In the genomic region with DNA sequence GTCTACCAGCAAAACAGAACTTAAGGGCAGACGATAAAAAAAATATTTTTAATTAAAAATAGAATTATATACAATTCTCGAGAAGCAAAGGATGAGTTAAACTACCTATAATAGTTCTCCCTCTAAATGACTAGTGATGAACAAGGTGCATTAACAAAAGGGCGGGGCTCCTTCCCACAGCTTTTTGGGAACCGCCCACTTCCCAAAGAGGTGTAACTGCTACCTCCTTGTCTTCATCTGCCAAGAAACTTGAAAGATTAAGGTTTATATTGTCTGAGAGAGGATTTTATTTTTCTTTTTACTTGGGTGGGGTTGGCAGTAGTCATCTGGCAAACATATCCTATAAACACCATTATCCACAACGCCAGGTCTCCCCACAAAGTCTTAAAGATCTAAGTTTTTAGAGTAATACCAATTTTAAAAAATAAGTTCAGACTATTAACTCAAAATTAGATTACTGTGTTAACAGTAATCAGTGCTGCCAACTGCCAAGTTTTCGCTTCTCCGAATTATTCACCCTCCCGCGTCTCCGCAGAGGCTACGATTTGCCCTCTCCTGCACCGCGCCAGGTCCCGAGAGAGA, we compare ENCODE assay signal across 8 cellular contexts. TPM values are rescaled to one million over a fixed set of nuclear protein-coding genes. Genes with fewer than 3 reads are reported as not detected.
DNase-seq lines count a peak whose midpoint lies in the region; ATAC-seq and TF ChIP-seq lines count a peak whose summit lies in the region.

No MANE protein-coding gene starts in this region.

- DNase-seq in heart right ventricle, result no peak
- no peak for DNase-seq in Right ventricle myocardium inferior (ENCODE audit: missing footprints)
- DNase-seq in naive thymus-derived CD4-positive, alpha-beta T cell, result peak in 1 of 9 donors; percentile 28
- no peak for DNase-seq in NCI-H446 (lab: John Stamatoyannopoulos, UW)
- no peak for DNase-seq in NCI-H2081 treated with DMSO at 0.1 percent for 48 hours (lab: John Stamatoyannopoulos, UW)
- DNase-seq in MV-4-11 (lab: John Stamatoyannopoulos, UW), result no peak

- H3K36me3 ChIP-seq in heart right ventricle (peaks cover 0 to 4% (median 0%) of the 10 kb centered on the region in 9 donors), endocrine pancreas (ENCODE audit: control insufficient read depth, insufficient read depth, low read length) (no peaks in the 10 kb centered on the region)
- H3K36me3 ChIP-seq in naive thymus-derived CD4-positive, alpha-beta T cell (ENCODE audit: control insufficient read depth in 2 of 3, insufficient read depth in 3 of 3, low read length in 3 of 3), result no peaks in the 10 kb centered on the region

- H3K27me3 ChIP-seq in heart right ventricle, result no peaks in the 10 kb centered on the region
- no peaks in the 10 kb centered on the region for H3K27me3 ChIP-seq in endocrine pancreas (ENCODE audit: control insufficient read depth, insufficient read depth, low read length)
- H3K27me3 ChIP-seq in naive thymus-derived CD4-positive, alpha-beta T cell (ENCODE audit: control insufficient read depth in 2 of 2, insufficient read depth in 2 of 2, low read length in 2 of 2), result no peaks in the 10 kb centered on the region

- peak overlapping the region; percentile 79 to 95 (median 92) for H3K27ac ChIP-seq in heart right ventricle
- H3K27ac ChIP-seq in naive thymus-derived CD4-positive, alpha-beta T cell (ENCODE audit: low read depth, low read length), result peak overlapping the region; percentile 77

- peak overlapping the region; percentile 60 to 92 (median 78) for H3K4me3 ChIP-seq in heart right ventricle
- peak overlapping the region; percentile 97 for H3K4me3 ChIP-seq in endocrine pancreas (ENCODE audit: control insufficient read depth, insufficient read depth, low read length)
- H3K4me3 ChIP-seq in naive thymus-derived CD4-positive, alpha-beta T cell (ENCODE audit: low read length), result peak overlapping the region; percentile 80

- peak overlapping the region; percentile 100 for H3K4me3 Mint-ChIP-seq in T-helper 1 cell treated with Interleukin-12 subunit alpha and Interleukin-12 subunit beta and Interleukin-4 antibody, amounts not matched to agents 30 μg/mL and 1 μg/mL, for 36 hours
- peak overlapping the region; percentile 85 to 99 (median 98) for H3K4me3 Mint-ChIP-seq in naive thymus-derived CD4-positive, alpha-beta T cell

- POLR2A ChIA-PET in naive thymus-derived CD4-positive, alpha-beta T cell (lab: Charles Lee), result interaction anchor here (0.7 kb wide), 1 partner anchor 9 kb away, joined by 3 read pairs; no protein-coding TSS in a partner anchor

- TF ChIP-seq CTCF in heart right ventricle (IDR thresholded peaks at IDR 0.05), result no peak

- H3K9ac ChIP-seq in endocrine pancreas (ENCODE audit: control insufficient read depth, insufficient read depth, low read length), result peak overlapping the region; percentile 93

- ATAC-seq in heart right ventricle, result peak in 4 of 8 donors; percentile 15 to 72 (median 29)
- ATAC-seq in Right ventricle myocardium inferior, result no peak
- no peak for ATAC-seq in naive thymus-derived CD4-positive, alpha-beta T cell

- peaks cover 7% of the 10 kb centered on the region for H3K36me3 Mint-ChIP-seq in T-helper 1 cell treated with Interleukin-12 subunit alpha and Interleukin-12 subunit beta and Interleukin-4 antibody, amounts not matched to agents 30 μg/mL and 1 μg/mL, for 36 hours (ENCODE audit: low read depth)
- peaks cover 0 to 5% (median 3%) of the 10 kb centered on the region in 5 donors for H3K36me3 Mint-ChIP-seq in naive thymus-derived CD4-positive, alpha-beta T cell

- peaks cover 24% of the 10 kb centered on the region for H3K4me1 Mint-ChIP-seq in T-helper 1 cell treated with Interleukin-12 subunit alpha and Interleukin-12 subunit beta and Interleukin-4 antibody, amounts not matched to agents 30 μg/mL and 1 μg/mL, for 36 hours (ENCODE audit: low read depth)
- H3K4me1 Mint-ChIP-seq in naive thymus-derived CD4-positive, alpha-beta T cell, result peaks cover 18 to 55% (median 34%) of the 10 kb centered on the region in 7 donors

- H3K27me3 Mint-ChIP-seq in T-helper 1 cell treated with Interleukin-12 subunit alpha and Interleukin-12 subunit beta and Interleukin-4 antibody, amounts not matched to agents 30 μg/mL and 1 μg/mL, for 36 hours (ENCODE audit: low read depth), result peaks cover 3% of the 10 kb centered on the region
- peaks cover 0 to 6% (median 0%) of the 10 kb centered on the region in 5 donors for H3K27me3 Mint-ChIP-seq in naive thymus-derived CD4-positive, alpha-beta T cell

- H3K9me3 Mint-ChIP-seq in T-helper 1 cell treated with Interleukin-12 subunit alpha and Interleukin-12 subunit beta and Interleukin-4 antibody, amounts not matched to agents 30 μg/mL and 1 μg/mL, for 36 hours, result peaks cover 4% of the 10 kb centered on the region
- H3K9me3 Mint-ChIP-seq in naive thymus-derived CD4-positive, alpha-beta T cell, result peaks cover 0 to 4% (median 0%) of the 10 kb centered on the region in 11 donors

- peak overlapping the region; percentile 98 for H3K27ac Mint-ChIP-seq in T-helper 1 cell treated with Interleukin-12 subunit alpha and Interleukin-12 subunit beta and Interleukin-4 antibody, amounts not matched to agents 30 μg/mL and 1 μg/mL, for 36 hours
- peak overlapping the region; percentile 80 to 97 (median 96) for H3K27ac Mint-ChIP-seq in naive thymus-derived CD4-positive, alpha-beta T cell

- WGBS in heart right ventricle, 2 donors, result 1 to 3% methylated on average over 14 of the region's 14 CpGs

- CTCF ChIA-PET in naive thymus-derived CD4-positive, alpha-beta T cell (lab: Charles Lee), result interaction anchor here (1.8 kb wide), 1 partner anchor 8 kb away, joined by 5 read pairs; no protein-coding TSS in a partner anchor

- H3K4me1 ChIP-seq in heart right ventricle, result peaks cover 0 to 34% (median 26%) of the 10 kb centered on the region in 9 donors
- peaks cover 11% of the 10 kb centered on the region for H3K4me1 ChIP-seq in endocrine pancreas (ENCODE audit: control insufficient read depth, insufficient read depth, low read length)
- peaks cover 14 to 16% of the 10 kb centered on the region in 2 donors for H3K4me1 ChIP-seq in naive thymus-derived CD4-positive, alpha-beta T cell (ENCODE audit: control insufficient read depth in 2 of 2, insufficient read depth in 2 of 2, low read length in 2 of 2)

- intact Hi-C loops in heart right ventricle (cut with DNase I), result loop anchor here in 1 of 10 donors (2.0 kb wide), 1 partner anchor 19 kb away; the partner anchor contains the start of gene BRMS1L
- intact Hi-C loops in Right ventricle myocardium inferior (cut with DNase I), result no loop called here
- intact Hi-C loops in naive thymus-derived CD4-positive, alpha-beta T cell (cut with micrococcal nuclease), result loop anchor here (2.0 to 5.0 kb wide), 8 partner anchors 41 to 1346 kb away; partner anchors contain the start of genes EAPP (in 2 of the 2), CFL2 (in 1 of the 2), FAM177A1 (in 1 of the 2) and MBIP (in 1 of the 2)

- no peaks in the 10 kb centered on the region for H3K9me3 ChIP-seq in heart right ventricle
- H3K9me3 ChIP-seq in endocrine pancreas (ENCODE audit: control insufficient read depth, low read length), result no peaks in the 10 kb centered on the region
- no peaks in the 10 kb centered on the region for H3K9me3 ChIP-seq in naive thymus-derived CD4-positive, alpha-beta T cell (ENCODE audit: control insufficient read depth in 2 of 3, low read length in 3 of 3)

RNA-seq across cellular contexts. Expression of gene RALGAPA1, which starts 0.9 kb away (rescaled TPM):
- 10 to 100 TPM; 29.0 to 43.6 (median 36.6) TPM for total RNA-seq in heart right ventricle
- polyA plus RNA-seq in heart right ventricle, result 10 to 100 TPM in 1 of 2 donors, 1 to 10 TPM in 1; 7.9 to 28.2 TPM
- 35.6 TPM for total RNA-seq in Right ventricle myocardium inferior
- 10 to 100 TPM; 53.5 to 72.4 (median 68.9) TPM for total RNA-seq in naive thymus-derived CD4-positive, alpha-beta T cell
- polyA plus RNA-seq in naive thymus-derived CD4-positive, alpha-beta T cell, result 10 to 100 TPM; 18.3 to 24.0 TPM

RNA-seq across cellular contexts. Expression of gene BRMS1L, which starts 18.0 kb away (rescaled TPM):
- total RNA-seq in heart right ventricle, result 10 to 100 TPM; 10.9 to 14.0 (median 12.0) TPM
- 1 to 10 TPM; 2.9 to 6.5 TPM for polyA plus RNA-seq in heart right ventricle
- total RNA-seq in Right ventricle myocardium inferior, result 11.7 TPM
- 1 to 10 TPM; 4.2 to 8.6 (median 5.8) TPM for total RNA-seq in naive thymus-derived CD4-positive, alpha-beta T cell
- 1 to 10 TPM; 3.6 to 3.9 TPM for polyA plus RNA-seq in naive thymus-derived CD4-positive, alpha-beta T cell
